Comparison of ENCODE assay signal across 8 cellular contexts in genomic region chr17:40316571-40317344, GRCh38. TPM values are rescaled to one million over a fixed set of nuclear protein-coding genes. Genes with fewer than 3 reads are reported as not detected.
A peak's percentile ranks its signal among the peaks of the same experiment; 100 is the strongest.
DNase-seq lines count a peak whose midpoint lies in the region; ATAC-seq, FAIRE-seq and TF ChIP-seq lines count a peak whose summit lies in the region.

No MANE protein-coding gene starts in this region.

- no peaks in the 10 kb centered on the region for H3K27me3 ChIP-seq in CD4-positive, CD25-positive, alpha-beta regulatory T cell (ENCODE audit: control insufficient read depth, insufficient read depth, low read length)
- H3K27me3 ChIP-seq in brain microvascular endothelial cell (replicated peaks) (no peaks in the 10 kb centered on the region), keratinocyte (ENCODE audit: control insufficient read depth, extremely low read depth, insufficient read depth, low read length) (no peaks in the 10 kb centered on the region)

- H3K9ac ChIP-seq in keratinocyte (ENCODE audit: control insufficient read depth, extremely low read depth, insufficient read depth, low read length), result peak overlapping the region; percentile 95

- peak overlapping the region; percentile 31 to 99 (median 83) for H3K27ac Mint-ChIP-seq in CD4-positive, CD25-positive, alpha-beta regulatory T cell
- no peak overlapping the region for H3K27ac Mint-ChIP-seq in stimulated activated memory B cell treated with anti-CD40 and anti-IgM and Interleukin-4, amounts not matched to agents 10 μg/mL and 1 μg/mL and 100 μg/mL, for 72 hours

- dilution Hi-C loops in keratinocyte (cut with MboI; ENCODE audit: extremely low pct_ligation_motif_present, low sequenced_read_pairs), result no loop called here

- TF ChIP-seq RAD21 in Ishikawa (IDR thresholded peaks at IDR 0.05; ENCODE audit: low read depth), result no peak

- H3K4me3 ChIP-seq in CD4-positive, CD25-positive, alpha-beta regulatory T cell (ENCODE audit: low read depth, low read length), result peak overlapping the region; percentile 90
- H3K4me3 ChIP-seq in brain microvascular endothelial cell (ENCODE audit: low read depth, low read length), result peak overlapping the region; percentile 26
- H3K4me3 ChIP-seq in keratinocyte (ENCODE audit: control insufficient read depth in 2 of 3, extremely low read depth in 1 of 3, insufficient read depth in 2 of 3, low read depth in 1 of 3, low read length in 3 of 3), result peak overlapping the region; percentile 86 to 95 (median 92)

- H3K4me2 ChIP-seq in keratinocyte (ENCODE audit: control insufficient read depth, extremely low read depth, insufficient read depth, low read depth, low read length), result peak overlapping the region; percentile 98

- no peak for TF ChIP-seq CTCF in brain microvascular endothelial cell (IDR thresholded peaks at IDR 0.05; ENCODE audit: low read depth, low read length, missing control alignments)
- TF ChIP-seq CTCF in keratinocyte (optimal IDR thresholded peaks at IDR 0.05 in 1 of 3, IDR thresholded peaks at IDR 0.05 in 1 of 3, conservative IDR thresholded peaks at IDR 0.05 in 1 of 3; ENCODE audit: extremely low read depth in 1 of 3, insufficient read depth in 2 of 3, low read length in 3 of 3), result peak in 1 of 3 experiments; percentile 10

- no peak for ATAC-seq in CD4-positive, CD25-positive, alpha-beta regulatory T cell (ENCODE audit: low read depth in 2 of 2)
- no peak for ATAC-seq in stimulated activated memory B cell treated with anti-CD40 and anti-IgM and Interleukin-4, amounts not matched to agents 10 μg/mL and 1 μg/mL and 100 μg/mL, for 72 hours
- ATAC-seq in HG03457 (IDR thresholded peaks at IDR 0.05; ENCODE audit: unreplicated experiment) (no peak), HG02970 (IDR thresholded peaks at IDR 0.05; ENCODE audit: low FRiP score, unreplicated experiment) (no peak)

- H4K20me1 ChIP-seq in keratinocyte (ENCODE audit: control insufficient read depth, extremely low read depth, insufficient read depth, low read length), result peaks cover 5% of the 10 kb centered on the region

- peaks cover 74% of the 10 kb centered on the region for H3K4me1 ChIP-seq in CD4-positive, CD25-positive, alpha-beta regulatory T cell (ENCODE audit: control insufficient read depth, insufficient read depth, low read length, poor library complexity, severe bottlenecking)
- peaks cover 88% of the 10 kb centered on the region for H3K4me1 ChIP-seq in keratinocyte (ENCODE audit: control insufficient read depth, extremely low read depth, insufficient read depth, low read length)

- H3K9me1 ChIP-seq in keratinocyte (ENCODE audit: control insufficient read depth, extremely low read depth, insufficient read depth, low read length), result no peaks in the 10 kb centered on the region

- in situ Hi-C loops in brain microvascular endothelial cell (cut with HindIII; ENCODE audit: low pct_ligation_motif_present, low sequenced_read_pairs), result loop anchor here (25.0 kb wide), 1 partner anchor 221 kb away; no protein-coding TSS in a partner anchor

- no peaks in the 10 kb centered on the region for H3K9me3 ChIP-seq in CD4-positive, CD25-positive, alpha-beta regulatory T cell (ENCODE audit: control insufficient read depth in 2 of 2, low read length in 2 of 2)
- H3K9me3 ChIP-seq in keratinocyte (ENCODE audit: control insufficient read depth, low read depth, low read length), result no peaks in the 10 kb centered on the region

- no peak overlapping the region for H3K27ac ChIP-seq in CD4-positive, CD25-positive, alpha-beta regulatory T cell (ENCODE audit: insufficient read depth, low read length, poor library complexity, severe bottlenecking)
- H3K27ac ChIP-seq in brain microvascular endothelial cell (peak overlapping the region; percentile 60), keratinocyte (ENCODE audit: control insufficient read depth, insufficient read depth, low read length) (peak overlapping the region; percentile 95)

- no peak for DNase-seq in CD4-positive, CD25-positive, alpha-beta regulatory T cell
- peak; percentile 61 for DNase-seq in brain microvascular endothelial cell
- no peak for DNase-seq in keratinocyte (ENCODE audit: low read depth, low spot score)
- DNase-seq in medulla oblongata (ENCODE audit: extremely low spot score), result no peak

- peak; percentile 74; the same call in 1 of the 2 replicates for TF ChIP-seq EP300 in Ishikawa (IDR thresholded peaks at IDR 0.05; ENCODE audit: borderline replicate concordance)

- H2AFZ ChIP-seq in keratinocyte (ENCODE audit: control insufficient read depth, low read length), result peak overlapping the region; percentile 23

- H3K4me3 Mint-ChIP-seq in CD4-positive, CD25-positive, alpha-beta regulatory T cell, result peak overlapping the region; percentile 92 to 99 (median 96)
- H3K4me3 Mint-ChIP-seq in stimulated activated memory B cell treated with anti-CD40 and anti-IgM and Interleukin-4, amounts not matched to agents 10 μg/mL and 1 μg/mL and 100 μg/mL, for 72 hours, result peak overlapping the region; percentile 43

- no peaks in the 10 kb centered on the region for H3K9me3 Mint-ChIP-seq in CD4-positive, CD25-positive, alpha-beta regulatory T cell
- no peaks in the 10 kb centered on the region for H3K9me3 Mint-ChIP-seq in stimulated activated memory B cell treated with anti-CD40 and anti-IgM and Interleukin-4, amounts not matched to agents 10 μg/mL and 1 μg/mL and 100 μg/mL, for 72 hours

- no peaks in the 10 kb centered on the region for H3K36me3 Mint-ChIP-seq in CD4-positive, CD25-positive, alpha-beta regulatory T cell
- H3K36me3 Mint-ChIP-seq in stimulated activated memory B cell treated with anti-CD40 and anti-IgM and Interleukin-4, amounts not matched to agents 10 μg/mL and 1 μg/mL and 100 μg/mL, for 72 hours, result no peaks in the 10 kb centered on the region

- H3K4me1 Mint-ChIP-seq in CD4-positive, CD25-positive, alpha-beta regulatory T cell, result peaks cover 5 to 79% (median 41%) of the 10 kb centered on the region in 4 donors
- H3K4me1 Mint-ChIP-seq in stimulated activated memory B cell treated with anti-CD40 and anti-IgM and Interleukin-4, amounts not matched to agents 10 μg/mL and 1 μg/mL and 100 μg/mL, for 72 hours, result peaks cover 46% of the 10 kb centered on the region

- no peaks in the 10 kb centered on the region for H3K36me3 ChIP-seq in CD4-positive, CD25-positive, alpha-beta regulatory T cell (ENCODE audit: control insufficient read depth, insufficient read depth, low read length)
- no peaks in the 10 kb centered on the region for H3K36me3 ChIP-seq in brain microvascular endothelial cell (replicated peaks)
- H3K36me3 ChIP-seq in keratinocyte (ENCODE audit: control insufficient read depth in 2 of 2, extremely low read depth in 1 of 2, insufficient read depth in 2 of 2, low read length in 2 of 2), result no peaks in the 10 kb centered on the region

- peaks cover 2% of the 10 kb centered on the region for H3K27me3 Mint-ChIP-seq in CD4-positive, CD25-positive, alpha-beta regulatory T cell
- H3K27me3 Mint-ChIP-seq in stimulated activated memory B cell treated with anti-CD40 and anti-IgM and Interleukin-4, amounts not matched to agents 10 μg/mL and 1 μg/mL and 100 μg/mL, for 72 hours, result no peaks in the 10 kb centered on the region

- peak; percentile 13 for FAIRE-seq in keratinocyte (lab: Jason Lieb, UNC)

- peaks cover 36% of the 10 kb centered on the region for H3K79me2 ChIP-seq in keratinocyte (ENCODE audit: control insufficient read depth, insufficient read depth, low read length)

TF ChIP-seq in Ishikawa, 13 proteins besides CTCF, POLR2A, EP300 and RAD21 (continues in another document):
- TF ChIP-seq TCF12 (IDR thresholded peaks at IDR 0.05; ENCODE audit: low read depth) (peak; percentile 89), MAX (IDR thresholded peaks at IDR 0.05) (peak; percentile 45; the same call in 1 of the 2 replicates), TEAD4 (IDR thresholded peaks at IDR 0.05) (peak; percentile 94)

RNA-seq across cellular contexts. Expression of gene RARA, which starts 7.8 kb away (rescaled TPM):
- 126 TPM for total RNA-seq in CD4-positive, CD25-positive, alpha-beta regulatory T cell
- polyA plus RNA-seq in CD4-positive, CD25-positive, alpha-beta regulatory T cell, result 10 to 100 TPM in 3 of 4 donors, 1 to 10 TPM in 1; 7.3 to 14.5 (median 12.6) TPM
- 1.7 to 6.0 TPM (median 3.8 TPM) in 3 replicates for polyA plus RNA-seq in keratinocyte
- 23.1 TPM for polyA plus RNA-seq in keratinocyte (2011; ENCODE audit: low read depth)
- polyA plus RNA-seq in keratinocyte (2011; cell fraction: cytosol; rRNA removed), result 3.5 and 6.0 TPM in 2 replicates
- 6.0 and 12.0 TPM in 2 replicates for polyA plus RNA-seq in keratinocyte (2011; cell fraction: nucleus; rRNA removed)
- 9.2 and 21.5 TPM in 2 replicates for polyA plus RNA-seq in keratinocyte (2012; ENCODE audit: low replicate concordance)
- polyA minus RNA-seq in keratinocyte, result 4.5 to 20.8 TPM (median 7.1 TPM) in 3 replicates
- polyA minus RNA-seq in keratinocyte (2011; cell fraction: cytosol; rRNA and poly(A)+ RNA removed), result 11.9 TPM
- polyA minus RNA-seq in keratinocyte (2011; cell fraction: nucleus; rRNA and poly(A)+ RNA removed), result 5.9 and 7.8 TPM in 2 replicates

RNA-seq across cellular contexts. Expression of gene CDC6, which starts 29.1 kb away (rescaled TPM):
- total RNA-seq in CD4-positive, CD25-positive, alpha-beta regulatory T cell, result 5.7 TPM
- polyA plus RNA-seq in CD4-positive, CD25-positive, alpha-beta regulatory T cell, result 1 to 10 TPM in 2 of 4 donors, under 1 TPM in 1, not detected in 1; 0.59 to 1.7 (median 1.1) TPM
- 5.5 to 28.0 TPM (median 26.5 TPM) in 3 replicates for polyA plus RNA-seq in keratinocyte
- 1.7 TPM for polyA plus RNA-seq in keratinocyte (2011; ENCODE audit: low read depth)
- polyA plus RNA-seq in keratinocyte (2011; cell fraction: cytosol; rRNA removed), result 5.8 and 10.9 TPM in 2 replicates
- 6.6 and 9.2 TPM in 2 replicates for polyA plus RNA-seq in keratinocyte (2011; cell fraction: nucleus; rRNA removed)
- polyA plus RNA-seq in keratinocyte (2012; ENCODE audit: low replicate concordance), result 1.8 and 16.1 TPM in 2 replicates
- polyA minus RNA-seq in keratinocyte, result 2.0 to 12.1 TPM (median 2.3 TPM) in 3 replicates
- polyA minus RNA-seq in keratinocyte (2011; cell fraction: cytosol; rRNA and poly(A)+ RNA removed), result 4.8 TPM
- 3.3 and 9.8 TPM in 2 replicates for polyA minus RNA-seq in keratinocyte (2011; cell fraction: nucleus; rRNA and poly(A)+ RNA removed)

RNA-seq across cellular contexts. Expression of gene GJD3, which starts 47.8 kb away (rescaled TPM):
- not detected for total RNA-seq in CD4-positive, CD25-positive, alpha-beta regulatory T cell
- not detected for polyA plus RNA-seq in CD4-positive, CD25-positive, alpha-beta regulatory T cell
- polyA plus RNA-seq in keratinocyte, result not detected in 3 replicates
- polyA plus RNA-seq in keratinocyte (2011; ENCODE audit: low read depth), result not detected
- polyA plus RNA-seq in keratinocyte (2011; cell fraction: cytosol; rRNA removed), result not detected in 2 replicates
- polyA plus RNA-seq in keratinocyte (2011; cell fraction: nucleus; rRNA removed), result not detected in 2 replicates
- not detected in 2 replicates for polyA plus RNA-seq in keratinocyte (2012; ENCODE audit: low replicate concordance)
- not detected in 3 replicates for polyA minus RNA-seq in keratinocyte
- polyA minus RNA-seq in keratinocyte (2011; cell fraction: cytosol; rRNA and poly(A)+ RNA removed), result not detected
- not detected in 2 replicates for polyA minus RNA-seq in keratinocyte (2011; cell fraction: nucleus; rRNA and poly(A)+ RNA removed)

Comparison
In these comparisons a context has a peak if more than half of its experiments do, and no peak if none do; other contexts are left out.
1. H3K4me3 ChIP-seq: peak in every context shown above with its lines; median percentile 92 in keratinocyte; 90 in CD4-positive, CD25-positive, alpha-beta regulatory T cell; 26 in brain microvascular endothelial cell.